In genomic region chr12:81211306-81211705, GRCh38 we compare ENCODE assay signal across 35 cellular contexts.
"Had no signal": no experiment of that assay in that cellular context is flagged by ENCODE, and none has a peak within 500 bp of the region (broad histone marks: within the 10 kb centered on the region; RNA-seq: fewer than 3 reads in every experiment).

No MANE protein-coding gene starts in this region.

- DNase-seq: activated B cell treated with CpG ODN at 0.5 μM for 24 hours; activated CD4-positive, alpha-beta memory T cell treated with anti-CD3 and anti-CD28 coated beads for 36 hours; activated CD4-positive, alpha-beta T cell treated with anti-CD3 and anti-CD28 coated beads for 4 hours; activated CD4-positive, alpha-beta T cell treated with anti-CD3 and anti-CD28 coated beads, Interleukin-2, amount 10 ng/mL, durations not matched to agents 24 days and 14 days; activated CD4-positive, alpha-beta T cell treated with anti-CD3 and anti-CD28 coated beads, Interleukin-2, amount 50 U/mL, for 1 hour; activated CD4-positive, alpha-beta T cell treated with anti-CD3 and anti-CD28 coated beads, Interleukin-2, amount 50 U/mL, for 4 hours; activated CD4-positive, CD25-positive, alpha-beta regulatory T cell treated with anti-CD3 and anti-CD28 coated beads, Interleukin-2, amount 50 U/mL, for 72 hours; activated CD8-positive, alpha-beta memory T cell treated with anti-CD3 and anti-CD28 coated beads, Interleukin-2, amount 50 U/mL, for 4 hours; activated CD8-positive, alpha-beta T cell treated with anti-CD3 and anti-CD28 coated beads for 36 hours; activated effector memory CD4-positive, alpha-beta T cell treated with anti-CD3 and anti-CD28 coated beads, Interleukin-2, amount 50 U/mL, for 16 hours; activated gamma-delta T cell treated with Interleukin-2 at 50 U/mL for 16 hours; activated naive CD4-positive, alpha-beta T cell; activated naive CD4-positive, alpha-beta T cell treated with anti-CD3 and anti-CD28 coated beads for 36 hours; activated naive CD4-positive, alpha-beta T cell treated with anti-CD3 and anti-CD28 coated beads, Interleukin-2, amount 50 U/mL, for 16 hours; activated naive CD8-positive, alpha-beta T cell treated with anti-CD3 and anti-CD28 coated beads for 36 hours; activated T-cell treated with anti-CD3 and anti-CD28 coated beads for 4 hours; activated T-cell treated with anti-CD3 and anti-CD28 coated beads, Interleukin-2, amount 50 U/mL, for 1 hour; activated T-cell treated with anti-CD3 and anti-CD28 coated beads, Interleukin-2, amount 50 U/mL, for 4 hours; activated T-cell treated with anti-CD3 and anti-CD28 coated beads, Interleukin-2, amount 50 U/mL, for 72 hours; adrenal gland; amniotic stem cell; caudate nucleus; cerebellar nuclear complex; T-helper 1 cell; T-helper 2 cell; T-helper 9 cell had no signal

- H3K4me3 Mint-ChIP-seq: activated B cell treated with CpG ODN at 0.5 μM for 24 hours; activated CD4-positive, alpha-beta memory T cell treated with anti-CD3 and anti-CD28 coated beads for 36 hours; activated CD4-positive, alpha-beta T cell treated with anti-CD3 and anti-CD28 coated beads, Interleukin-2, amount 10 ng/mL, durations not matched to agents 24 days and 14 days; activated CD8-positive, alpha-beta T cell treated with anti-CD3 and anti-CD28 coated beads for 36 hours; activated naive CD4-positive, alpha-beta T cell treated with anti-CD3 and anti-CD28 coated beads for 36 hours; activated naive CD8-positive, alpha-beta T cell treated with anti-CD3 and anti-CD28 coated beads for 36 hours; activated T-cell treated with anti-CD3 and anti-CD28 coated beads, Interleukin-2, amount 50 U/mL, for 4 hours; activated T-cell treated with anti-CD3 and anti-CD28 coated beads, Interleukin-2, amount 50 U/mL, for 72 hours; activated T-helper 1 cell treated with anti-CD3 and anti-CD28 coated beads, Interleukin-12 subunit alpha, Interleukin-12 subunit beta, Interleukin-2, Interleukin-4 antibody, amounts not matched to agents 30 ng/mL and 10 ng/mL and 1 ng/mL, durations not matched to agents 14 hours and 24 hours and 36 hours; activated T-helper 17 cell treated with anti-CD3 and anti-CD28 coated beads, Interleukin-2, amount 50 U/mL, for 72 hours; brain; central memory CD8-positive, alpha-beta T cell; T-helper 1 cell treated with Interleukin-12 subunit alpha and Interleukin-12 subunit beta and Interleukin-4 antibody, amounts not matched to agents 30 μg/mL and 1 μg/mL, for 36 hours; T-helper 2 cell treated with Interferon-gamma antibody and Interleukin-4, amounts not matched to agents 5 μg/mL and 100 μg/mL, for 36 hours had no signal

- ATAC-seq: activated CD8-positive, alpha-beta T cell treated with anti-CD3 and anti-CD28 coated beads for 36 hours; activated naive CD4-positive, alpha-beta T cell treated with anti-CD3 and anti-CD28 coated beads, Interleukin-2, amount 50 U/mL, for 72 hours; activated T-cell treated with anti-CD3 and anti-CD28 coated beads, Interleukin-2, amount 50 U/mL, for 4 hours; activated T-cell treated with anti-CD3 and anti-CD28 coated beads, Interleukin-2, amount 50 U/mL, for 72 hours; activated T-helper 17 cell treated with anti-CD3 and anti-CD28 coated beads, Interleukin-2, amount 50 U/mL, for 72 hours had no signal

- H3K9me3 ChIP-seq: adrenal gland, ascending aorta had no signal

- H3K27ac Mint-ChIP-seq: activated B cell treated with CpG ODN at 0.5 μM for 24 hours; activated CD4-positive, alpha-beta memory T cell treated with anti-CD3 and anti-CD28 coated beads for 36 hours; activated CD4-positive, alpha-beta T cell treated with anti-CD3 and anti-CD28 coated beads, Interleukin-2, amount 10 ng/mL, durations not matched to agents 24 days and 14 days; activated CD8-positive, alpha-beta T cell treated with anti-CD3 and anti-CD28 coated beads for 36 hours; activated naive CD4-positive, alpha-beta T cell treated with anti-CD3 and anti-CD28 coated beads for 36 hours; activated naive CD4-positive, alpha-beta T cell treated with anti-CD3 and anti-CD28 coated beads, Interleukin-2, amount 50 U/mL, for 72 hours; activated naive CD8-positive, alpha-beta T cell treated with anti-CD3 and anti-CD28 coated beads for 36 hours; activated T-cell treated with anti-CD3 and anti-CD28 coated beads, Interleukin-2, amount 50 U/mL, for 72 hours; activated T-helper 1 cell treated with anti-CD3 and anti-CD28 coated beads, Interleukin-12 subunit alpha, Interleukin-12 subunit beta, Interleukin-2, Interleukin-4 antibody, amounts not matched to agents 30 ng/mL and 10 ng/mL and 1 ng/mL, durations not matched to agents 14 hours and 24 hours and 36 hours; activated T-helper 17 cell treated with anti-CD3 and anti-CD28 coated beads, Interleukin-2, amount 50 U/mL, for 72 hours; brain; T-helper 1 cell treated with Interleukin-12 subunit alpha and Interleukin-12 subunit beta and Interleukin-4 antibody, amounts not matched to agents 30 μg/mL and 1 μg/mL, for 36 hours; T-helper 2 cell treated with Interferon-gamma antibody and Interleukin-4, amounts not matched to agents 5 μg/mL and 100 μg/mL, for 36 hours had no signal

- H3K36me3 ChIP-seq: adrenal gland, ascending aorta, cardiac muscle cell had no signal

- H3K27me3 ChIP-seq: adrenal gland, ascending aorta, cardiac muscle cell had no signal

- H3K9me3 Mint-ChIP-seq: activated B cell treated with CpG ODN at 0.5 μM for 24 hours; activated CD4-positive, alpha-beta T cell treated with anti-CD3 and anti-CD28 coated beads, Interleukin-2, amount 10 ng/mL, durations not matched to agents 24 days and 14 days; activated naive CD8-positive, alpha-beta T cell treated with anti-CD3 and anti-CD28 coated beads for 36 hours; activated T-helper 1 cell treated with anti-CD3 and anti-CD28 coated beads, Interleukin-12 subunit alpha, Interleukin-12 subunit beta, Interleukin-2, Interleukin-4 antibody, amounts not matched to agents 30 ng/mL and 10 ng/mL and 1 ng/mL, durations not matched to agents 14 hours and 24 hours and 36 hours; brain; T-helper 1 cell treated with Interleukin-12 subunit alpha and Interleukin-12 subunit beta and Interleukin-4 antibody, amounts not matched to agents 30 μg/mL and 1 μg/mL, for 36 hours; T-helper 2 cell treated with Interferon-gamma antibody and Interleukin-4, amounts not matched to agents 5 μg/mL and 100 μg/mL, for 36 hours had no signal

- H3K4me1 Mint-ChIP-seq: activated B cell treated with CpG ODN at 0.5 μM for 24 hours; activated CD4-positive, alpha-beta T cell treated with anti-CD3 and anti-CD28 coated beads, Interleukin-2, amount 10 ng/mL, durations not matched to agents 24 days and 14 days; activated naive CD8-positive, alpha-beta T cell treated with anti-CD3 and anti-CD28 coated beads for 36 hours; activated T-helper 17 cell treated with anti-CD3 and anti-CD28 coated beads, Interleukin-2, amount 50 U/mL, for 72 hours; central memory CD8-positive, alpha-beta T cell had no signal

- H3K4me3 ChIP-seq: adrenal gland, ascending aorta, cardiac muscle cell had no signal

- H3K27ac ChIP-seq: adrenal gland, ascending aorta, cardiac muscle cell had no signal

- H3K27me3 Mint-ChIP-seq: activated B cell treated with CpG ODN at 0.5 μM for 24 hours; activated CD4-positive, alpha-beta memory T cell treated with anti-CD3 and anti-CD28 coated beads for 36 hours; activated CD4-positive, alpha-beta T cell treated with anti-CD3 and anti-CD28 coated beads, Interleukin-2, amount 10 ng/mL, durations not matched to agents 24 days and 14 days; activated CD8-positive, alpha-beta T cell treated with anti-CD3 and anti-CD28 coated beads for 36 hours; activated naive CD8-positive, alpha-beta T cell treated with anti-CD3 and anti-CD28 coated beads for 36 hours; activated T-helper 17 cell treated with anti-CD3 and anti-CD28 coated beads, Interleukin-2, amount 50 U/mL, for 72 hours; central memory CD8-positive, alpha-beta T cell had no signal

- H3K36me3 Mint-ChIP-seq: activated CD4-positive, alpha-beta memory T cell treated with anti-CD3 and anti-CD28 coated beads for 36 hours; activated naive CD4-positive, alpha-beta T cell treated with anti-CD3 and anti-CD28 coated beads, Interleukin-2, amount 50 U/mL, for 72 hours; activated naive CD8-positive, alpha-beta T cell treated with anti-CD3 and anti-CD28 coated beads for 36 hours; brain had no signal
